Comparison of ENCODE assay signal across 20 cellular contexts in the genomic region with DNA sequence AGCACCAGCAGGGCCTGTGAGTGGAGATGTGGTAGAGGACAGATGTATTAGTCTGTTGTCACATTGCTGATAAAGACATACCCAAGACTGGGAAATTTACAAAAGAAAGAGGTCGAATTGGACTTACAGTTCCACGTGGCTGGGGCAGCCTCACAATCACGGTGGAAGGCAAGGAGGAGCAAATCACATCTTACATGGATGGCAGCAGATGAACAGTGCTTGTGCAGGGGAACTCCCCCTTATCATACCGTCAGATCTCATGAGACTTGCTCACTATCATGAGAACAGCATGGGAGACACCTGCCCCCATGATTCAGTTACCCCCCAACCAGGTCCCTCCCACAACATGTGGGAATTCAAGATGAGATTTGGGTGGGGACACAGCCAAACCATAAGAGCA.
A peak's percentile ranks its signal among the peaks of the same experiment; 100 is the strongest.
DNase-seq lines count a peak whose midpoint lies in the region; ATAC-seq, FAIRE-seq and TF ChIP-seq lines count a peak whose summit lies in the region.
"Had no signal": no experiment of that assay in that cellular context is flagged by ENCODE, and none has a peak within 500 bp of the region (broad histone marks: within the 10 kb centered on the region; RNA-seq: fewer than 3 reads in every experiment).

No MANE protein-coding gene starts in this region.

- H3K4me2 ChIP-seq in HepG2 (ENCODE audit: low read depth, low read length) (no peak overlapping the region), K562 (ENCODE audit: insufficient read depth, low read length) (no peak overlapping the region)
- H3K4me2 ChIP-seq: A549; BLaER1 treated with 17β-estradiol and CSF1 and Interleukin-3, amounts not matched to agents 10 nM and 100 nM had no signal

- H3K4me1 ChIP-seq in HepG2 (ENCODE audit: insufficient read depth, low read length) = no peaks in the 10 kb centered on the region
- H3K4me1 ChIP-seq in right lobe of liver = no peaks in the 10 kb centered on the region
- H3K4me1 ChIP-seq in K562 (replicated peaks in 1 of 2; ENCODE audit: control insufficient read depth in 2 of 2, insufficient read depth in 2 of 2, low read length in 2 of 2) = no peaks in the 10 kb centered on the region
- H3K4me1 ChIP-seq: A549; BLaER1 treated with 17β-estradiol and CSF1 and Interleukin-3, amounts not matched to agents 10 nM and 100 nM; Caco-2 had no signal

- no peaks in the 10 kb centered on the region for H3K79me2 ChIP-seq in HepG2 (ENCODE audit: insufficient read depth, low read length)
- no peaks in the 10 kb centered on the region for H3K79me2 ChIP-seq in K562 (ENCODE audit: control insufficient read depth, insufficient read depth, low read length)

- CTCF ChIA-PET in HepG2 (lab: Yijun Ruan, JAX; ENCODE audit: low intra/inter-chr PET ratio, low total read pairs) (no interaction called here), K562 (lab: Yijun Ruan, JAX; ENCODE audit: low intra/inter-chr PET ratio) (no interaction called here)

- POLR2A ChIA-PET in HepG2 (lab: Yijun Ruan, JAX) (no interaction called here), K562 (lab: Yijun Ruan, JAX) (no interaction called here)

- no peak overlapping the region for H2AFZ ChIP-seq in HepG2 (ENCODE audit: low read length)
- no peak overlapping the region for H2AFZ ChIP-seq in K562 (ENCODE audit: low read depth, low read length)

- no peak overlapping the region for H3K9ac ChIP-seq in HepG2 (ENCODE audit: insufficient read depth, low read depth, low read length)
- H3K9ac ChIP-seq in K562 (ENCODE audit: insufficient read depth in 1 of 2, low read depth in 2 of 2, low read length in 2 of 2) = no peak overlapping the region
- H3K9ac ChIP-seq: BLaER1 treated with 17β-estradiol and CSF1 and Interleukin-3, amounts not matched to agents 10 nM and 100 nM had no signal

- in situ Hi-C loops in HepG2 (cut with HindIII; ENCODE audit: extremely low pct_ligation_motif_present, low pct_unique_long_range_greater_than_20kb) = no loop called here
- in situ Hi-C loops in K562 (cut with MboI) = loop anchor here (10.0 kb wide), 1 partner anchor 574 kb away; no protein-coding TSS in a partner anchor

- H3K9me1 ChIP-seq in K562 (ENCODE audit: control insufficient read depth, insufficient read depth, low read length) = no peaks in the 10 kb centered on the region

- no peaks in the 10 kb centered on the region for H4K20me1 ChIP-seq in HepG2 (ENCODE audit: insufficient read depth, low read length)
- no peaks in the 10 kb centered on the region for H4K20me1 ChIP-seq in K562 (replicated peaks; ENCODE audit: control insufficient read depth, insufficient read depth, low read length)
- H4K20me1 ChIP-seq: BLaER1 treated with 17β-estradiol and CSF1 and Interleukin-3, amounts not matched to agents 10 nM and 100 nM had no signal

- no peaks in the 10 kb centered on the region for H3K36me3 ChIP-seq in HepG2 (replicated peaks in 1 of 2; ENCODE audit: control insufficient read depth in 1 of 2, insufficient read depth in 2 of 2, low read length in 2 of 2)
- H3K36me3 ChIP-seq in right lobe of liver = no peaks in the 10 kb centered on the region
- no peaks in the 10 kb centered on the region for H3K36me3 ChIP-seq in K562 (ENCODE audit: control insufficient read depth, insufficient read depth, low read length)

- ATAC-seq in HepG2 (no peak), right lobe of liver (no peak), K562 (no peak)
- ATAC-seq: A549; CD8-positive, alpha-beta T cell had no signal

- no peak for TF ChIP-seq EP300 in HepG2 (IDR thresholded peaks at IDR 0.05; ENCODE audit: low read depth in 2 of 2, low read length in 2 of 2)
- TF ChIP-seq EP300 in HepG2 (CRISPR knock-in tag; IDR thresholded peaks at IDR 0.05; ENCODE audit: borderline replicate concordance) = no peak
- TF ChIP-seq EP300 in K562 (IDR thresholded peaks at IDR 0.05; ENCODE audit: low read length) = no peak

- H3K4me3 ChIP-seq in HepG2 (replicated peaks in 1 of 3; ENCODE audit: insufficient read depth in 1 of 3, low read depth in 2 of 3, low read length in 3 of 3) (no peak overlapping the region), right lobe of liver (no peak overlapping the region), K562 (no peak overlapping the region)
- H3K4me3 ChIP-seq: A549; BLaER1 treated with 17β-estradiol and CSF1 and Interleukin-3, amounts not matched to agents 10 nM and 100 nM had no signal

- no peak for TF ChIP-seq POLR2A in HepG2 (IDR thresholded peaks at IDR 0.05; ENCODE audit: insufficient read depth in 1 of 2, low read depth in 2 of 2, low read length in 2 of 2)
- no peak for TF ChIP-seq POLR2A in right lobe of liver (IDR thresholded peaks at IDR 0.05)
- no peak for TF ChIP-seq POLR2A in K562 (conservative IDR thresholded peaks at IDR 0.05)

- H3K27me3 ChIP-seq in HepG2 (ENCODE audit: control insufficient read depth in 1 of 2, insufficient read depth in 2 of 2, low read length in 2 of 2) (no peaks in the 10 kb centered on the region), right lobe of liver (no peaks in the 10 kb centered on the region), K562 (ENCODE audit: control insufficient read depth in 2 of 2, insufficient read depth in 2 of 2, low read length in 2 of 2) (peaks cover 4 to 10% of the 10 kb centered on the region in 2 experiments; a peak in 3 of 5 replicates)
- H3K27me3 ChIP-seq: BLaER1 treated with 17β-estradiol and CSF1 and Interleukin-3, amounts not matched to agents 10 nM and 100 nM had no signal

- H3K27ac ChIP-seq in HepG2 (ENCODE audit: extremely low read length, insufficient read depth, low read length) (no peak overlapping the region), right lobe of liver (no peak overlapping the region), K562 (ENCODE audit: extremely low read depth, low read depth, low read length) (no peak overlapping the region)
- H3K27ac ChIP-seq: 22Rv1; A549; BLaER1 treated with 17β-estradiol and CSF1 and Interleukin-3, amounts not matched to agents 10 nM and 100 nM; C4-2B had no signal

- TF ChIP-seq RAD21 in HepG2 (CRISPR knock-in tag; IDR thresholded peaks at IDR 0.05) (no peak), K562 (CRISPR knock-in tag; conservative IDR thresholded peaks at IDR 0.05 in 1 of 2, IDR thresholded peaks at IDR 0.05 in 1 of 2) (no peak)

- no peak for DNase-seq in HepG2 (ENCODE audit: low spot score)
- DNase-seq in right lobe of liver = no peak
- no peak for DNase-seq in K562 (ENCODE audit: extremely low read depth in 1 of 4, low spot score in 3 of 4)
- peak; percentile 10 for DNase-seq in islet precursor cell
- no peak for DNase-seq in NCI-H1092 treated with DMSO at 0.1 percent for 48 hours (lab: John Stamatoyannopoulos, UW)
- no peak for DNase-seq in Kasumi-1 (lab: John Stamatoyannopoulos, UW)
- DNase-seq: AML-193; Caco-2; Calu3; CD4-positive, alpha-beta T cell; CD8-positive, alpha-beta T cell; DMS79 treated with DMSO at 0.1 percent for 48 hours; GF-D8 had no signal

- no peak for TF ChIP-seq CTCF in HepG2 (CRISPR knock-in tag; IDR thresholded peaks at IDR 0.05)
- TF ChIP-seq CTCF in right lobe of liver (IDR thresholded peaks at IDR 0.05) = no peak
- TF ChIP-seq CTCF in K562 (IDR thresholded peaks at IDR 0.05 in 2 of 3, conservative IDR thresholded peaks at IDR 0.05 in 1 of 3; ENCODE audit: insufficient read depth in 2 of 3, low read depth in 1 of 3, low read length in 3 of 3) = no peak

- 0% methylated on average over 4 of the region's 4 CpGs for WGBS in HepG2 (ENCODE audit: low lambda C conversion rate)
- no CpG with 5 or more reads among the region's 4 CpGs for WGBS in right lobe of liver (ENCODE audit: insufficient coverage, low coverage, low lambda C conversion rate, missing lambda C conversion rate)
- 0% methylated on average over 4 of the region's 4 CpGs for WGBS in K562 (ENCODE audit: insufficient coverage, low coverage, missing lambda C conversion rate)

- intact Hi-C loops in HepG2 (cut with micrococcal nuclease; ENCODE audit: unreplicated experiment) = no loop called here
- intact Hi-C loops in right lobe of liver (cut with DNase I) = no loop called here
- intact Hi-C loops in K562 (cut with micrococcal nuclease) = no loop called here

- FAIRE-seq in HepG2 (lab: Jason Lieb, UNC) (no peak), K562 (lab: Jason Lieb, UNC) (no peak)
- FAIRE-seq: A549, D721Med, G401.6, GM12891 had no signal

- BruUV-seq in HepG2 (replicated peaks; lab: Mats Ljungman, UMichigan) (no TSS peak), K562 (replicated peaks; lab: Mats Ljungman, UMichigan) (no TSS peak)

- H3K9me3 ChIP-seq in HepG2 (ENCODE audit: low read length) (peaks cover 11% of the 10 kb centered on the region), right lobe of liver (no peaks in the 10 kb centered on the region), K562 (replicated peaks; ENCODE audit: control insufficient read depth, insufficient read depth, low read depth, low read length) (no peaks in the 10 kb centered on the region)
- H3K9me3 ChIP-seq: Caco-2 had no signal

TF ChIP-seq in HepG2, 621 proteins besides CTCF, POLR2A, EP300 and RAD21 (continues in another document):
- TF ChIP-seq ZNF569 (CRISPR knock-in tag; IDR thresholded peaks at IDR 0.05; ENCODE audit: borderline replicate concordance) = no peak
- TF ChIP-seq ZNF136 (CRISPR knock-in tag; IDR thresholded peaks at IDR 0.05; ENCODE audit: low read depth) = no peak
- TF ChIP-seq ZNF431 (CRISPR knock-in tag; IDR thresholded peaks at IDR 0.05; ENCODE audit: borderline replicate concordance, low read depth) = 0 out of 2 replicates have a peak, but pooled peaks have one; percentile 50

TF ChIP-seq in K562, 482 proteins besides CTCF, POLR2A, EP300 and RAD21:
- TF ChIP-seq ZNF431 (CRISPR knock-in tag; IDR thresholded peaks at IDR 0.05) (peak; percentile 94), ZNF324 (CRISPR knock-in tag; IDR thresholded peaks at IDR 0.05) (peak; percentile 69; the same call in 1 of the 2 replicates)
- TF ChIP-seq, protein P1, sequence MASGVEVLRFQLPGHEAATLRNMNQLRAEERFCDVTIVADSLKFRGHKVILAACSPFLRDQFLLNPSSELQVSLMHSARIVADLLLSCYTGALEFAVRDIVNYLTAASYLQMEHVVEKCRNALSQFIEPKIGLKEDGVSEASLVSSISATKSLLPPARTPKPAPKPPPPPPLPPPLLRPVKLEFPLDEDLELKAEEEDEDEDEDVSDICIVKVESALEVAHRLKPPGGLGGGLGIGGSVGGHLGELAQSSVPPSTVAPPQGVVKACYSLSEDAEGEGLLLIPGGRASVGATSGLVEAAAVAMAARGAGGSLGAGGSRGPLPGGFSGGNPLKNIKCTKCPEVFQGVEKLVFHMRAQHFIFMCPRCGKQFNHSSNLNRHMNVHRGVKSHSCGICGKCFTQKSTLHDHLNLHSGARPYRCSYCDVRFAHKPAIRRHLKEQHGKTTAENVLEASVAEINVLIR (CRISPR knock-in tag; IDR thresholded peaks at IDR 0.05) = no peak
